ENCODE assay signal across 8 cellular contexts in genomic region chr12:110048242-110049027, GRCh38. TPM values are rescaled to one million over a fixed set of nuclear protein-coding genes. Genes with fewer than 3 reads are reported as not detected.
DNase-seq lines count a peak whose midpoint lies in the region; ATAC-seq and TF ChIP-seq lines count a peak whose summit lies in the region.

Gene C12orf76 (minus strand): TSS chr12:110048522. CDS start chr12:110048495, 27 bp downstream.

- H3K36me3 Mint-ChIP-seq in naive thymus-derived CD4-positive, alpha-beta T cell: peaks cover 0 to 2% (median 0%) of the 10 kb centered on the region in 5 donors
- H3K36me3 Mint-ChIP-seq in stimulated activated naive B cell treated with anti-CD40 and anti-IgM and Interleukin-4, amounts not matched to agents 10 μg/mL and 1 μg/mL and 100 μg/mL, for 72 hours: peaks cover 3 to 6% of the 10 kb centered on the region in 2 donors

- intact Hi-C loops in naive thymus-derived CD4-positive, alpha-beta T cell (cut with micrococcal nuclease): loop anchor here (1.0 to 2.0 kb wide), 16 partner anchors 8 to 694 kb away; partner anchors contain the start of genes GIT2 (in 2 of the 2), GLTP (in 2 of the 2), IFT81 (in 2 of the 2) and ANAPC7 (in 1 of the 2)

- H4K20me1 ChIP-seq in Karpas-422 (ENCODE audit: insufficient read depth, low read depth, low read length) (no peaks in the 10 kb centered on the region), fibroblast of lung (ENCODE audit: control insufficient read depth, extremely low read depth, insufficient read depth, low read length) (no peaks in the 10 kb centered on the region)

- peak; percentile 94 for ATAC-seq in GM21825 (IDR thresholded peaks at IDR 0.05; ENCODE audit: unreplicated experiment)
- peak; percentile 100 for ATAC-seq in naive thymus-derived CD4-positive, alpha-beta T cell
- ATAC-seq in stimulated activated naive B cell treated with anti-CD40 and anti-IgM and Interleukin-4, amounts not matched to agents 10 μg/mL and 1 μg/mL and 100 μg/mL, for 72 hours (replicated peaks): peak; percentile 97 to 98

- H3K9me3 Mint-ChIP-seq in naive thymus-derived CD4-positive, alpha-beta T cell: no peaks in the 10 kb centered on the region
- H3K9me3 Mint-ChIP-seq in stimulated activated naive B cell treated with anti-CD40 and anti-IgM and Interleukin-4, amounts not matched to agents 10 μg/mL and 1 μg/mL and 100 μg/mL, for 72 hours: peaks cover 0 to 3% of the 10 kb centered on the region in 2 donors

- H3K4me1 Mint-ChIP-seq in naive thymus-derived CD4-positive, alpha-beta T cell: peaks cover 16 to 46% (median 34%) of the 10 kb centered on the region in 7 donors
- H3K4me1 Mint-ChIP-seq in stimulated activated naive B cell treated with anti-CD40 and anti-IgM and Interleukin-4, amounts not matched to agents 10 μg/mL and 1 μg/mL and 100 μg/mL, for 72 hours: peaks cover 27 to 47% of the 10 kb centered on the region in 2 donors

- H3K9me3 ChIP-seq in Karpas-422 (ENCODE audit: low read length) (no peaks in the 10 kb centered on the region), fibroblast of lung (ENCODE audit: control insufficient read depth, insufficient read depth, low read depth, low read length) (no peaks in the 10 kb centered on the region)
- H3K9me3 ChIP-seq in naive thymus-derived CD4-positive, alpha-beta T cell (ENCODE audit: control insufficient read depth in 2 of 3, low read length in 3 of 3): no peaks in the 10 kb centered on the region

- peak within 1 kb of the TSS; percentile 82 for H3K9ac ChIP-seq in Karpas-422 (ENCODE audit: low read length)
- peak within 1 kb of the TSS; percentile 80 for H3K9ac ChIP-seq in fibroblast of lung (ENCODE audit: insufficient read depth, low read length)

- POLR2A ChIA-PET in naive thymus-derived CD4-positive, alpha-beta T cell (lab: Charles Lee): interaction anchor here (0.9 to 1.0 kb wide), 2 partner anchors 9 to 53 kb away, joined by 3 read pairs; no protein-coding TSS in a partner anchor

- H3K27me3 ChIP-seq in Karpas-422 (ENCODE audit: low read length) (no peaks in the 10 kb centered on the region), fibroblast of lung (ENCODE audit: control insufficient read depth, insufficient read depth, low read length) (no peaks in the 10 kb centered on the region)
- H3K27me3 ChIP-seq in naive thymus-derived CD4-positive, alpha-beta T cell (ENCODE audit: control insufficient read depth in 2 of 2, insufficient read depth in 2 of 2, low read length in 2 of 2): no peaks in the 10 kb centered on the region

- H3K27ac Mint-ChIP-seq in naive thymus-derived CD4-positive, alpha-beta T cell: peak within 1 kb of the TSS; percentile 90 to 99 (median 96)
- H3K27ac Mint-ChIP-seq in stimulated activated naive B cell treated with anti-CD40 and anti-IgM and Interleukin-4, amounts not matched to agents 10 μg/mL and 1 μg/mL and 100 μg/mL, for 72 hours: peak within 1 kb of the TSS; percentile 99

- CTCF ChIA-PET in naive thymus-derived CD4-positive, alpha-beta T cell (lab: Charles Lee): interaction anchor here (0.6 kb wide), 1 partner anchor 552 kb away, joined by 3 read pairs; no protein-coding TSS in a partner anchor

- H3K27me3 Mint-ChIP-seq in naive thymus-derived CD4-positive, alpha-beta T cell: no peaks in the 10 kb centered on the region
- H3K27me3 Mint-ChIP-seq in stimulated activated naive B cell treated with anti-CD40 and anti-IgM and Interleukin-4, amounts not matched to agents 10 μg/mL and 1 μg/mL and 100 μg/mL, for 72 hours: no peaks in the 10 kb centered on the region

- TF ChIP-seq CTCF in fibroblast of lung (conservative IDR thresholded peaks at IDR 0.05 in 1 of 2, IDR thresholded peaks at IDR 0.05 in 1 of 2; ENCODE audit: low read depth in 1 of 2, low read length in 2 of 2): no peak

- H3K4me3 Mint-ChIP-seq in naive thymus-derived CD4-positive, alpha-beta T cell: peak within 1 kb of the TSS; percentile 84 to 97 (median 93)
- peak within 1 kb of the TSS; percentile 88 to 97 for H3K4me3 Mint-ChIP-seq in stimulated activated naive B cell treated with anti-CD40 and anti-IgM and Interleukin-4, amounts not matched to agents 10 μg/mL and 1 μg/mL and 100 μg/mL, for 72 hours

- H3K36me3 ChIP-seq in Karpas-422 (ENCODE audit: insufficient read depth, low read length) (no peaks in the 10 kb centered on the region), fibroblast of lung (ENCODE audit: control insufficient read depth, insufficient read depth, low read length) (no peaks in the 10 kb centered on the region)
- no peaks in the 10 kb centered on the region for H3K36me3 ChIP-seq in naive thymus-derived CD4-positive, alpha-beta T cell (ENCODE audit: control insufficient read depth in 2 of 3, insufficient read depth in 3 of 3, low read length in 3 of 3)

- H3K27ac ChIP-seq in Karpas-422 (ENCODE audit: low read length) (peak within 1 kb of the TSS; percentile 87), fibroblast of lung (ENCODE audit: insufficient read depth, low read length) (peak within 1 kb of the TSS; percentile 85)
- H3K27ac ChIP-seq in naive thymus-derived CD4-positive, alpha-beta T cell (ENCODE audit: low read depth, low read length): peak within 1 kb of the TSS; percentile 77

- H3K79me2 ChIP-seq in Karpas-422 (ENCODE audit: low read length) (peaks cover 35% of the 10 kb centered on the region), fibroblast of lung (ENCODE audit: control insufficient read depth, insufficient read depth, low read length) (peaks cover 26% of the 10 kb centered on the region)

- H3K4me2 ChIP-seq in Karpas-422 (ENCODE audit: low read depth, low read length, poor library complexity, severe bottlenecking): peak within 1 kb of the TSS; percentile 98
- H3K4me2 ChIP-seq in fibroblast of lung (ENCODE audit: extremely low read depth, insufficient read depth, low read length): peak within 1 kb of the TSS; percentile 98

- H3K4me3 ChIP-seq in Karpas-422 (ENCODE audit: low read length): peak within 1 kb of the TSS; percentile 90
- H3K4me3 ChIP-seq in fibroblast of lung (replicated peaks in 1 of 4; ENCODE audit: control extremely low read depth in 1 of 4, insufficient read depth in 1 of 4, low read depth in 3 of 4, low read length in 4 of 4): peak within 1 kb of the TSS; percentile 87 to 99 (median 90)
- peak within 1 kb of the TSS; percentile 81 for H3K4me3 ChIP-seq in naive thymus-derived CD4-positive, alpha-beta T cell (ENCODE audit: low read length)

- DNase-seq in DMS79 treated with DMSO at 0.1 percent for 48 hours (lab: John Stamatoyannopoulos, UW) (peak; percentile 96), Karpas-422 (peak; percentile 99), RKO (ENCODE audit: low spot score) (peak; percentile 98), activated T-helper 1 cell treated with Interleukin-2 at 50 U/mL for 16 hours (ENCODE audit: low read depth) (peak; percentile 85), fibroblast of lung (ENCODE audit: low read depth in 2 of 2) (peak; percentile 96 to 98)
- peak; percentile 67 to 92 (median 90) for DNase-seq in naive thymus-derived CD4-positive, alpha-beta T cell
- peak; percentile 90 for DNase-seq in stimulated activated naive B cell treated with anti-CD40 and anti-IgM and Interleukin-4, amounts not matched to agents 10 μg/mL and 1 μg/mL and 100 μg/mL, for 72 hours

- peak within 1 kb of the TSS; percentile 51 for H2AFZ ChIP-seq in Karpas-422 (ENCODE audit: low read length)
- peak within 1 kb of the TSS; percentile 90 for H2AFZ ChIP-seq in fibroblast of lung (ENCODE audit: low read length)

- peaks cover 29% of the 10 kb centered on the region for H3K4me1 ChIP-seq in Karpas-422 (ENCODE audit: low read length)
- H3K4me1 ChIP-seq in fibroblast of lung (ENCODE audit: control insufficient read depth, extremely low read depth, insufficient read depth, low read length): no peaks in the 10 kb centered on the region
- peaks cover 19% of the 10 kb centered on the region in 2 donors for H3K4me1 ChIP-seq in naive thymus-derived CD4-positive, alpha-beta T cell (ENCODE audit: control insufficient read depth in 2 of 2, insufficient read depth in 2 of 2, low read length in 2 of 2)

- H3K9me2 ChIP-seq in Karpas-422 (replicated peaks; ENCODE audit: insufficient read depth, low read length): no peaks in the 10 kb centered on the region

RNA-seq across cellular contexts. Expression of gene C12orf76, which starts in this region (rescaled TPM):
- 12.8 and 24.6 TPM in 2 replicates for total RNA-seq in Karpas-422 (2014; rRNA removed; shearing (Covaris generic); ENCODE audit: low replicate concordance)
- 17.2 and 20.8 TPM in 2 replicates for total RNA-seq in fibroblast of lung
- polyA plus RNA-seq in fibroblast of lung: 5.5 and 8.5 TPM in 2 replicates
- 5.1 and 10.2 TPM in 2 replicates for polyA plus RNA-seq in fibroblast of lung (2012)
- polyA minus RNA-seq in fibroblast of lung (ENCODE audit: low replicate concordance): 1.6 and 16.4 TPM in 2 replicates
- 10 to 100 TPM; 14.6 to 28.7 (median 27.8) TPM for total RNA-seq in naive thymus-derived CD4-positive, alpha-beta T cell
- 10 to 100 TPM; 14.3 to 21.0 TPM for polyA plus RNA-seq in naive thymus-derived CD4-positive, alpha-beta T cell

Comparison
In these comparisons a context has a peak if more than half of its experiments do, and no peak if none do; other contexts are left out.
1. Peak in every context shown above with its lines: DNase-seq, ATAC-seq, H3K4me3 ChIP-seq and H3K27ac ChIP-seq.